Comparison of ENCODE assay signal across 8 cellular contexts in the genomic region with DNA sequence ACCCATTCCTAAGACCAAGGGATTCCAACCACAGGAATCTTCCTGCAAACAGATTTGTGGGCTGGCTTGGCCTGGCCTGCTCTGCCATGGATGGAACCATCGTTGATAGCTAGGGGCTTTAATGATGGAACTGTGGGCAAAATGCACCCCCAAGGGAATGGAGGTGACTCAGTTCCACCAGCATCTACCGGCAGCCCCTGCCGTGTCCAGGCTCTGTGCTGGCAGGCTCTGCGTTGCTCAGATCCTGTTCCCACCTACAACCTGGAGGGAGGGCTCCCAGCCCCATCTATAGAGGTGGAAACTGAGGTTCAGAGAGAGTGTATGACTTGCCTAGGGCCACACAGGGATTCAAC.
DNase-seq lines count a peak whose midpoint lies in the region; TF ChIP-seq lines count a peak whose summit lies in the region.

No MANE protein-coding gene starts in this region.

- DNase-seq in NT2/D1 (ENCODE audit: low read depth, low spot score) = no peak
- peak; percentile 4 for DNase-seq in myocyte (ENCODE audit: low read depth)
- no peak for DNase-seq in NK-92 treated with Interleukin-12 subunit alpha and Interleukin-12 subunit beta, amount 100 ng/mL, for 24 hours (lab: John Stamatoyannopoulos, UW)
- DNase-seq in NCI-H1436 (lab: John Stamatoyannopoulos, UW) = no peak
- DNase-seq in foreskin fibroblast = no peak
- no peak for DNase-seq in NCI-H510A (lab: John Stamatoyannopoulos, UW)

- H3K27ac ChIP-seq in C4-2B (no peak overlapping the region), ectodermal cell (ENCODE audit: insufficient read depth, low read depth, low read length, poor library complexity, severe bottlenecking) (peak overlapping the region; percentile 85)

- WGBS in ectodermal cell, 2 experiments = 55 to 60% methylated on average over 4 of the region's 4 CpGs

- H3K36me3 ChIP-seq in NT2/D1 (ENCODE audit: insufficient read depth, insufficient read length, low read length) (no peaks in the 10 kb centered on the region), ectodermal cell (ENCODE audit: control insufficient read depth, insufficient read depth, low read length) (no peaks in the 10 kb centered on the region)

- H3K4me3 ChIP-seq in NT2/D1 (ENCODE audit: insufficient read length, low read depth) = no peak overlapping the region
- H3K4me3 ChIP-seq in ectodermal cell (ENCODE audit: insufficient read depth, low read depth, low read length) = no peak overlapping the region
- H3K4me3 ChIP-seq in foreskin fibroblast (ENCODE audit: low read depth in 1 of 2, low read length in 2 of 2) = no peak overlapping the region

- H3K9me3 ChIP-seq in NT2/D1 (ENCODE audit: insufficient read depth, low read length) (no peaks in the 10 kb centered on the region), ectodermal cell (ENCODE audit: control insufficient read depth, low read length) (no peaks in the 10 kb centered on the region)

- peaks cover 29% of the 10 kb centered on the region for H3K27me3 ChIP-seq in NT2/D1 (ENCODE audit: insufficient read depth, insufficient read length)
- peaks cover 5% of the 10 kb centered on the region for H3K27me3 ChIP-seq in ectodermal cell (ENCODE audit: control insufficient read depth, insufficient read depth, low read length, poor library complexity, severe bottlenecking)

- TF ChIP-seq CTCF in C4-2B (conservative IDR thresholded peaks at IDR 0.05) (0 out of 2 replicates have a peak, but pooled peaks have one; percentile 22), foreskin fibroblast (IDR thresholded peaks at IDR 0.05; ENCODE audit: low read depth, low read length) (no peak)

- H3K4me1 ChIP-seq in NT2/D1 (ENCODE audit: insufficient read depth, insufficient read length) (peaks cover 18% of the 10 kb centered on the region), ectodermal cell (ENCODE audit: control insufficient read depth, insufficient read depth, low read length) (peaks cover 9% of the 10 kb centered on the region)

- H3K9ac ChIP-seq in NT2/D1 (ENCODE audit: insufficient read length, low read depth) = peak overlapping the region; percentile 57
